In genomic region chr3:132352556-132353143, GRCh38 we compare ENCODE assay signal across 8 cellular contexts. TPM values are rescaled to one million over a fixed set of nuclear protein-coding genes. Genes with fewer than 3 reads are reported as not detected.
DNase-seq lines count a peak whose midpoint lies in the region; ATAC-seq and TF ChIP-seq lines count a peak whose summit lies in the region.

No MANE protein-coding gene starts in this region.

- no peak for TF ChIP-seq POLR2A in GM18505 (IDR thresholded peaks at IDR 0.05; ENCODE audit: borderline replicate concordance, extremely low read depth, insufficient read depth, insufficient read length)

- peak; percentile 64 for ATAC-seq in GM18505 (IDR thresholded peaks at IDR 0.05; ENCODE audit: unreplicated experiment)
- ATAC-seq in HG03432 (IDR thresholded peaks at IDR 0.05; ENCODE audit: unreplicated experiment) = peak; percentile 80
- ATAC-seq in lung (ENCODE audit: insufficient read depth, low FRiP score) = no peak

- H3K9me3 ChIP-seq in lung (ENCODE audit: control insufficient read depth in 2 of 2, insufficient read depth in 1 of 2, low read length in 1 of 2) = no peaks in the 10 kb centered on the region

- H3K36me3 ChIP-seq in lung (ENCODE audit: control insufficient read depth in 2 of 2, insufficient read depth in 2 of 2, low read length in 2 of 2) = peaks cover 0 to 1% of the 10 kb centered on the region in 2 donors

- peak; percentile 82 for TF ChIP-seq CTCF in lung (IDR thresholded peaks at IDR 0.05; ENCODE audit: control extremely low read depth, extremely low read depth)

- DNase-seq in A172 (ENCODE audit: low spot score) = peak; percentile 78
- DNase-seq in NCI-H526 (lab: John Stamatoyannopoulos, UW) = peak; percentile 4 to 68
- DNase-seq in activated CD4-positive, alpha-beta T cell treated with anti-CD3 and anti-CD28 coated beads for 48 hours = peak; percentile 78
- peak; percentile 77 for DNase-seq in dedifferentiated amniotic fluid mesenchymal stem cell (ENCODE audit: extremely low spot score)
- peak; percentile 60 for DNase-seq in lung (ENCODE audit: low spot score)
- DNase-seq in stimulated activated CD8-positive, alpha-beta memory T cell treated with anti-CD3 and anti-CD28 coated beads, Interleukin-2, amount 100 ng/mL, for 1 hour (ENCODE audit: low read depth in 2 of 2) = peak; percentile 26 to 37

- H3K4me1 ChIP-seq in lung (ENCODE audit: control insufficient read depth in 2 of 2, insufficient read depth in 2 of 2, low read length in 2 of 2) = no peaks in the 10 kb centered on the region

- H3K27me3 ChIP-seq in lung (ENCODE audit: control insufficient read depth, insufficient read depth) = no peaks in the 10 kb centered on the region

- H3K27ac ChIP-seq in lung (ENCODE audit: low read depth in 1 of 2, low read length in 1 of 2) = no peak overlapping the region

- WGBS in lung, 2 donors = 18 to 22% methylated on average over 6 of the region's 6 CpGs

- H3K4me3 ChIP-seq in lung = no peak overlapping the region

RNA-seq across cellular contexts. Expression of gene ACP3, which starts 35.4 kb away (rescaled TPM):
- total RNA-seq in A172 (2014; rRNA removed; shearing (Covaris generic)) = not detected in 2 replicates
- total RNA-seq in lung = 10 to 100 TPM; 19.9 to 66.4 TPM
- polyA plus RNA-seq in lung = 1 to 10 TPM; 3.5 to 9.0 TPM

Comparison
In these comparisons a context has a peak if more than half of its experiments do, and no peak if none do; other contexts are left out.
1. RNA of gene ACP3, which starts 35.4 kb away (total RNA-seq): 19.9 to 66.4 TPM in lung; not detected in A172; every median in the first group is over 10 times any median in the second.
2. Peak in every context shown above with its lines, with median percentiles within 50 percentile points of each other: DNase-seq.